ENCODE assay signal across 10 cellular contexts in genomic region chr15:58628206-58629057, GRCh38.
DNase-seq lines count a peak whose midpoint lies in the region; ATAC-seq, FAIRE-seq and TF ChIP-seq lines count a peak whose summit lies in the region.
"Had no signal": no experiment of that assay in that cellular context is flagged by ENCODE, and none has a peak within 500 bp of the region (broad histone marks: within the 10 kb centered on the region; RNA-seq: fewer than 3 reads in every experiment).

No MANE protein-coding gene starts in this region.

- H4K20me1 ChIP-seq in astrocyte (ENCODE audit: insufficient read depth, low read length): no peaks in the 10 kb centered on the region

- H3K9ac ChIP-seq in astrocyte (ENCODE audit: low read length): peak overlapping the region; percentile 26

- H3K9me3 ChIP-seq in astrocyte (ENCODE audit: insufficient read depth, low read depth, low read length) (no peaks in the 10 kb centered on the region), right lobe of liver (no peaks in the 10 kb centered on the region), upper lobe of right lung (no peaks in the 10 kb centered on the region)

- no peaks in the 10 kb centered on the region for H3K79me2 ChIP-seq in astrocyte (ENCODE audit: insufficient read depth, low read length)

- no peak for TF ChIP-seq CTCF in astrocyte (IDR thresholded peaks at IDR 0.05; ENCODE audit: insufficient read depth, low read depth, low read length)
- TF ChIP-seq CTCF in right lobe of liver (IDR thresholded peaks at IDR 0.05): no peak
- TF ChIP-seq CTCF in upper lobe of right lung (IDR thresholded peaks at IDR 0.05): no peak

- FAIRE-seq in astrocyte (lab: Jason Lieb, UNC): no peak
- FAIRE-seq: G401.6, TTC549 had no signal

- no peak for DNase-seq in activated naive CD4-positive, alpha-beta T cell treated with anti-CD3 and anti-CD28 coated beads for 36 hours
- DNase-seq in activated naive CD4-positive, alpha-beta T cell treated with anti-CD3 and anti-CD28 coated beads, Interleukin-2, amount 50 U/mL, for 16 hours: no peak
- DNase-seq in astrocyte (ENCODE audit: low read depth) (no peak), right lobe of liver (no peak), upper lobe of right lung (no peak)
- no peak for DNase-seq in stimulated activated CD4-positive, alpha-beta T cell treated with anti-CD3 and anti-CD28 coated beads, Interleukin-15, amount 100 ng/mL, for 24 hours

- H3K27ac ChIP-seq in astrocyte (ENCODE audit: low read depth, low read length) (no peak overlapping the region), right lobe of liver (peak overlapping the region; percentile 52 to 80 (median 72)), upper lobe of right lung (peak overlapping the region; percentile 78)

- H3K4me2 ChIP-seq in astrocyte (ENCODE audit: low read length): peak overlapping the region; percentile 71

- H3K36me3 ChIP-seq in astrocyte (ENCODE audit: insufficient read depth, low read length) (peaks cover 13% of the 10 kb centered on the region), right lobe of liver (peaks cover 0 to 5% (median under 1%) of the 10 kb centered on the region in 4 donors), upper lobe of right lung (peaks cover 9% of the 10 kb centered on the region)

- H3K27me3 ChIP-seq in astrocyte (ENCODE audit: insufficient read depth, low read length) (no peaks in the 10 kb centered on the region), right lobe of liver (no peaks in the 10 kb centered on the region), upper lobe of right lung (no peaks in the 10 kb centered on the region)

- CTCF ChIA-PET in activated naive CD4-positive, alpha-beta T cell treated with anti-CD3 and anti-CD28 coated beads for 36 hours (lab: Charles Lee): interaction anchor here (0.9 kb wide), 1 partner anchor 119 kb away, joined by 3 read pairs; no protein-coding TSS in a partner anchor

- peaks cover 3% of the 10 kb centered on the region for H3K9me3 Mint-ChIP-seq in activated naive CD4-positive, alpha-beta T cell treated with anti-CD3 and anti-CD28 coated beads for 36 hours
- H3K9me3 Mint-ChIP-seq in astrocyte (ENCODE audit: unreplicated experiment): no peaks in the 10 kb centered on the region

- intact Hi-C loops in activated naive CD4-positive, alpha-beta T cell treated with anti-CD3 and anti-CD28 coated beads for 36 hours (cut with micrococcal nuclease): no loop called here
- intact Hi-C loops in right lobe of liver (cut with DNase I) (no loop called here), upper lobe of right lung (cut with DNase I) (no loop called here)

- ATAC-seq in right lobe of liver: peak; percentile 62 to 80 (median 76)
- peak; percentile 24 for ATAC-seq in upper lobe of right lung
- no peak for ATAC-seq in GM19351 (IDR thresholded peaks at IDR 0.05; ENCODE audit: unreplicated experiment)
- ATAC-seq in GM18519 (IDR thresholded peaks at IDR 0.05; ENCODE audit: low FRiP score, unreplicated experiment): no peak

- H3K4me3 Mint-ChIP-seq in activated naive CD4-positive, alpha-beta T cell treated with anti-CD3 and anti-CD28 coated beads for 36 hours: peak overlapping the region; percentile 69
- peak overlapping the region; percentile 1 for H3K4me3 Mint-ChIP-seq in astrocyte (ENCODE audit: unreplicated experiment)

- peaks cover 32% of the 10 kb centered on the region for H3K4me1 Mint-ChIP-seq in activated naive CD4-positive, alpha-beta T cell treated with anti-CD3 and anti-CD28 coated beads for 36 hours (ENCODE audit: low read depth)
- H3K4me1 Mint-ChIP-seq in astrocyte (ENCODE audit: low read depth, unreplicated experiment): peaks cover 21% of the 10 kb centered on the region

- H2AFZ ChIP-seq in astrocyte (ENCODE audit: low read depth, low read length): no peak overlapping the region

- H3K4me3 ChIP-seq in astrocyte (ENCODE audit: insufficient read depth, low read depth, low read length) (no peak overlapping the region), right lobe of liver (peak overlapping the region; percentile 5 to 33 (median 20)), upper lobe of right lung (peak overlapping the region; percentile 34)

- no peaks in the 10 kb centered on the region for H3K4me1 ChIP-seq in astrocyte (ENCODE audit: insufficient read depth, low read length)
- peaks cover 0 to 20% (median 10%) of the 10 kb centered on the region in 4 donors for H3K4me1 ChIP-seq in right lobe of liver
- peaks cover 10% of the 10 kb centered on the region for H3K4me1 ChIP-seq in upper lobe of right lung

- 19% methylated on average over 3 of the region's 3 CpGs for WGBS in right lobe of liver (ENCODE audit: insufficient coverage, low coverage, low lambda C conversion rate, missing lambda C conversion rate)

- peaks cover 31% of the 10 kb centered on the region for H3K36me3 Mint-ChIP-seq in activated naive CD4-positive, alpha-beta T cell treated with anti-CD3 and anti-CD28 coated beads for 36 hours (ENCODE audit: low read depth)
- peaks cover 18% of the 10 kb centered on the region for H3K36me3 Mint-ChIP-seq in astrocyte (ENCODE audit: low read depth, unreplicated experiment)

- H3K27me3 Mint-ChIP-seq in activated naive CD4-positive, alpha-beta T cell treated with anti-CD3 and anti-CD28 coated beads for 36 hours (ENCODE audit: low read depth): no peaks in the 10 kb centered on the region
- no peaks in the 10 kb centered on the region for H3K27me3 Mint-ChIP-seq in astrocyte (ENCODE audit: low read depth, unreplicated experiment)

- peak overlapping the region; percentile 88 for H3K27ac Mint-ChIP-seq in activated naive CD4-positive, alpha-beta T cell treated with anti-CD3 and anti-CD28 coated beads for 36 hours
- peak overlapping the region; percentile 92 for H3K27ac Mint-ChIP-seq in astrocyte (ENCODE audit: unreplicated experiment)

- no peak for TF ChIP-seq POLR2A in right lobe of liver (IDR thresholded peaks at IDR 0.05)

Comparison
In these comparisons a context has a peak if more than half of its experiments do, and no peak if none do; other contexts are left out.
1. ATAC-seq: peak in right lobe of liver (4 of 4) and upper lobe of right lung (single experiment); none in GM19351 (single experiment) and GM18519 (single experiment).